Comparison of ENCODE assay signal across 9 cellular contexts in the genomic region with DNA sequence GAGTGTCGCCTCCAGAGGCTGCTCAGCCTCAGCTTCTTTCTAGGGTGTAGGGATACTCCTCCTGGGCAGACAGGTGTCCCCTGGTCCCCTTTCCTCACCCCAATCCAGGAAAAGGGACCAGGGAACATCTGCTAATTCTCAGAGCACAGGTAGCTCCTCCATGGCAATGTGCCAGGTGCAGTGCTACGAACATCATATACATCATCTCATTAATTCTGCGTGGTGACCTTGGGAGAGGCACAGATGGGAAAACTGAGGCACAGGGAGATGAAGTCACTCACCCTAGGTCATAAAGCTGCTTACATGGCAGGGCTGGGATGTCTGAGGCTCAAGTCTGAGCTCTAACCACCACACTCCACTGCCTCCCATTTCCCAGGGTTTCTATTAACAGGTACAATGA. TPM values are rescaled to one million over a fixed set of nuclear protein-coding genes. Genes with fewer than 3 reads are reported as not detected.
DNase-seq lines count a peak whose midpoint lies in the region; ATAC-seq and TF ChIP-seq lines count a peak whose summit lies in the region.
"Had no signal": no experiment of that assay in that cellular context is flagged by ENCODE, and none has a peak within 500 bp of the region (broad histone marks: within the 10 kb centered on the region; RNA-seq: fewer than 3 reads in every experiment).

No MANE protein-coding gene starts in this region.

- H3F3A ChIP-seq in PC-3 (ENCODE audit: low read length, unreplicated experiment), result no peaks in the 10 kb centered on the region

- H3K27me3 Mint-ChIP-seq in glutamatergic neuron (ENCODE audit: unreplicated experiment), result peaks cover 21% of the 10 kb centered on the region
- no peaks in the 10 kb centered on the region for H3K27me3 Mint-ChIP-seq in activated T-cell treated with anti-CD3 and anti-CD28 coated beads, Interleukin-2, amount 50 U/mL, for 24 hours

- POLR2A ChIA-PET in OCI-LY7 (lab: Charles Lee), result interaction anchor here (0.6 to 0.9 kb wide), 3 partner anchors 11 to 282 kb away, joined by 3 to 4 read pairs (median 3); a partner anchor contains a TSS
- POLR2A ChIA-PET in PC-3 (lab: Charles Lee; ENCODE audit: unreplicated experiment), result interaction anchor here (0.8 kb wide), 1 partner anchor 56 kb away, joined by 3 read pairs; no protein-coding TSS in a partner anchor

- H3K79me2 ChIP-seq in OCI-LY7 (ENCODE audit: insufficient read depth, low read depth, low read length) (no peaks in the 10 kb centered on the region), PC-3 (ENCODE audit: low read length) (no peaks in the 10 kb centered on the region)

- CTCF ChIA-PET in OCI-LY7 (lab: Charles Lee; ENCODE audit: unreplicated experiment), result no interaction called here
- CTCF ChIA-PET in PC-3 (lab: Charles Lee), result interaction anchor here (1.1 to 1.2 kb wide), 2 partner anchors 29 to 57 kb away, joined by 3 to 8 read pairs; no protein-coding TSS in a partner anchor

- BruUV-seq in OCI-LY7 (replicated peaks; lab: Mats Ljungman, UMichigan) (no TSS peak), PC-3 (replicated peaks; lab: Mats Ljungman, UMichigan) (no TSS peak)

- H2AFZ ChIP-seq in OCI-LY7 (ENCODE audit: low read length) (no peak overlapping the region), PC-3 (ENCODE audit: low read length) (no peak overlapping the region)

- no peaks in the 10 kb centered on the region for H3K9me2 ChIP-seq in OCI-LY7 (ENCODE audit: insufficient read depth, low read length)
- no peaks in the 10 kb centered on the region for H3K9me2 ChIP-seq in PC-3 (replicated peaks; ENCODE audit: low read length)

- no peak; the same call in 1 of the 2 replicates for ATAC-seq in PC-3

- H3K4me3 ChIP-seq in GM12864 (ENCODE audit: low read depth, low read length) (peak overlapping the region; percentile 54), OCI-LY7 (ENCODE audit: low read depth, low read length, poor library complexity, severe bottlenecking) (peak overlapping the region; percentile 52), skin epidermis (no peak overlapping the region), PC-3 (ENCODE audit: low read length) (no peak overlapping the region)

- H3K9ac ChIP-seq in PC-3 (ENCODE audit: low read length), result no peak overlapping the region

- no peaks in the 10 kb centered on the region for H3K27me3 ChIP-seq in PC-3 (ENCODE audit: low read length)

- H3K4me1 ChIP-seq in OCI-LY7 (ENCODE audit: insufficient read depth, low read length, poor library complexity, severe bottlenecking) (peaks cover 26% of the 10 kb centered on the region), PC-3 (ENCODE audit: insufficient read depth, low read length) (peaks cover 20% of the 10 kb centered on the region)

- TF ChIP-seq CTCF in GM12864 (IDR thresholded peaks at IDR 0.05; ENCODE audit: low read depth, low read length, missing control alignments), result no peak
- TF ChIP-seq CTCF in OCI-LY7 (conservative IDR thresholded peaks at IDR 0.05; ENCODE audit: low read length), result no peak
- TF ChIP-seq CTCF in glutamatergic neuron (IDR thresholded peaks at IDR 0.05; ENCODE audit: partially characterized antibody, unreplicated experiment), result no peak
- TF ChIP-seq CTCF in PC-3 (conservative IDR thresholded peaks at IDR 0.05; ENCODE audit: low read depth, low read length), result no peak

- H3K27ac ChIP-seq in OCI-LY7 (ENCODE audit: low read depth, low read length, poor library complexity, severe bottlenecking) (peak overlapping the region; percentile 30), skin epidermis (peak overlapping the region in 13 of 21 experiments; percentile 41 to 88 (median 68)), PC-3 (ENCODE audit: low read length) (no peak overlapping the region)

- H3K9me3 ChIP-seq in OCI-LY7 (ENCODE audit: low read length) (no peaks in the 10 kb centered on the region), PC-3 (ENCODE audit: low read length) (no peaks in the 10 kb centered on the region)

- peak overlapping the region; percentile 52 for H3K27ac Mint-ChIP-seq in glutamatergic neuron (ENCODE audit: unreplicated experiment)
- no peak overlapping the region for H3K27ac Mint-ChIP-seq in activated T-cell treated with anti-CD3 and anti-CD28 coated beads, Interleukin-2, amount 50 U/mL, for 24 hours

- H3K9me3 Mint-ChIP-seq in glutamatergic neuron (ENCODE audit: unreplicated experiment), result peaks cover 11% of the 10 kb centered on the region
- no peaks in the 10 kb centered on the region for H3K9me3 Mint-ChIP-seq in activated T-cell treated with anti-CD3 and anti-CD28 coated beads, Interleukin-2, amount 50 U/mL, for 24 hours
- H3K9me3 Mint-ChIP-seq: neural crest cell had no signal

- H3K36me3 ChIP-seq in OCI-LY7 (ENCODE audit: insufficient read depth, low read length) (peaks cover 9% of the 10 kb centered on the region), PC-3 (ENCODE audit: low read depth, low read length) (no peaks in the 10 kb centered on the region)

- H4K20me1 ChIP-seq in OCI-LY7 (ENCODE audit: insufficient read depth, low read length) (no peaks in the 10 kb centered on the region), PC-3 (ENCODE audit: low read length) (no peaks in the 10 kb centered on the region)

- peak overlapping the region; percentile 63 for H3K4me3 Mint-ChIP-seq in glutamatergic neuron (ENCODE audit: unreplicated experiment)
- no peak overlapping the region for H3K4me3 Mint-ChIP-seq in activated T-cell treated with anti-CD3 and anti-CD28 coated beads, Interleukin-2, amount 50 U/mL, for 24 hours
- H3K4me3 Mint-ChIP-seq: neural crest cell had no signal

- no peaks in the 10 kb centered on the region for H3K36me3 Mint-ChIP-seq in glutamatergic neuron (ENCODE audit: unreplicated experiment)
- H3K36me3 Mint-ChIP-seq in activated T-cell treated with anti-CD3 and anti-CD28 coated beads, Interleukin-2, amount 50 U/mL, for 24 hours (ENCODE audit: low read depth), result peaks cover 8% of the 10 kb centered on the region

- peaks cover 60% of the 10 kb centered on the region for H3K4me1 Mint-ChIP-seq in glutamatergic neuron (ENCODE audit: low read depth, unreplicated experiment)
- H3K4me1 Mint-ChIP-seq in activated T-cell treated with anti-CD3 and anti-CD28 coated beads, Interleukin-2, amount 50 U/mL, for 24 hours (ENCODE audit: low read depth), result peaks cover 28% of the 10 kb centered on the region

- DNase-seq in GM12864 (ENCODE audit: low read depth) (no peak), OCI-LY7 (ENCODE audit: low spot score) (no peak), glutamatergic neuron (no peak), NCI-H345 (lab: John Stamatoyannopoulos, UW) (no peak), NOMO-1 treated with DMSO at 0.1 percent for 48 hours (lab: John Stamatoyannopoulos, UW; ENCODE audit: unreplicated experiment) (no peak), PC-3 (no peak)
- DNase-seq in activated T-cell treated with anti-CD3 and anti-CD28 coated beads, Interleukin-2, amount 50 U/mL, for 24 hours, result no peak

- intact Hi-C loops in OCI-LY7 (cut with micrococcal nuclease; ENCODE audit: unreplicated experiment), result no loop called here
- intact Hi-C loops in PC-3 (cut with micrococcal nuclease), result no loop called here

- H3K4me2 ChIP-seq in OCI-LY7 (ENCODE audit: low read length) (peak overlapping the region; percentile 81), PC-3 (ENCODE audit: low read length) (no peak overlapping the region)

RNA-seq across cellular contexts. Expression of a gene that starts 11.7 kb away (rescaled TPM):
- total RNA-seq in OCI-LY7 (2014; rRNA removed; shearing (Covaris generic)), result 26.4 and 41.5 TPM in 2 replicates
- total RNA-seq in OCI-LY7 (2022), result 31.4 and 36.3 TPM in 2 replicates
- 185 TPM for total RNA-seq in glutamatergic neuron (ENCODE audit: unreplicated experiment)
- 39.1 and 47.1 TPM in 2 replicates for total RNA-seq in PC-3 (2014; rRNA removed)

RNA-seq across cellular contexts. Expression of a gene that starts 30.0 kb away (rescaled TPM):
- 10.9 and 13.3 TPM in 2 replicates for total RNA-seq in OCI-LY7 (2014; rRNA removed; shearing (Covaris generic))
- total RNA-seq in OCI-LY7 (2022), result 24.7 and 27.3 TPM in 2 replicates
- total RNA-seq in glutamatergic neuron (ENCODE audit: unreplicated experiment), result 3.2 TPM
- 13.5 and 14.3 TPM in 2 replicates for total RNA-seq in PC-3 (2014; rRNA removed)

RNA-seq across cellular contexts. Expression of a gene that starts 41.2 kb away (rescaled TPM):
- total RNA-seq in OCI-LY7 (2014; rRNA removed; shearing (Covaris generic)), result 10.7 and 20.6 TPM in 2 replicates
- total RNA-seq in OCI-LY7 (2022) (41.4 and 46.1 TPM in 2 replicates), glutamatergic neuron (ENCODE audit: unreplicated experiment) (51.2 TPM), PC-3 (2014; rRNA removed) (60.1 and 69.5 TPM in 2 replicates)

RNA-seq across cellular contexts. Expression of a gene that starts 45.3 kb away (rescaled TPM):
- total RNA-seq in OCI-LY7 (2014; rRNA removed; shearing (Covaris generic)), result 26.6 and 35.4 TPM in 2 replicates
- total RNA-seq in OCI-LY7 (2022) (67.9 and 68.0 TPM in 2 replicates), glutamatergic neuron (ENCODE audit: unreplicated experiment) (57.9 TPM), PC-3 (2014; rRNA removed) (118 and 123 TPM in 2 replicates)

RNA-seq across cellular contexts. Expression of a gene that starts 58.7 kb away (rescaled TPM):
- 0.44 and 0.57 TPM in 2 replicates for total RNA-seq in OCI-LY7 (2014; rRNA removed; shearing (Covaris generic))
- total RNA-seq in OCI-LY7 (2022) (0.30 and 1.7 TPM in 2 replicates), glutamatergic neuron (ENCODE audit: unreplicated experiment) (not detected), PC-3 (2014; rRNA removed) (0.35 and 0.51 TPM in 2 replicates)

Comparison
In these comparisons a context has a peak if more than half of its experiments do, and no peak if none do; other contexts are left out.
1. H3K4me3 ChIP-seq: peak in GM12864 (single experiment) and OCI-LY7 (single experiment); none in skin epidermis (0 of 7) and PC-3 (single experiment).